Comparison of ENCODE assay signal across 13 cellular contexts in the genomic region with DNA sequence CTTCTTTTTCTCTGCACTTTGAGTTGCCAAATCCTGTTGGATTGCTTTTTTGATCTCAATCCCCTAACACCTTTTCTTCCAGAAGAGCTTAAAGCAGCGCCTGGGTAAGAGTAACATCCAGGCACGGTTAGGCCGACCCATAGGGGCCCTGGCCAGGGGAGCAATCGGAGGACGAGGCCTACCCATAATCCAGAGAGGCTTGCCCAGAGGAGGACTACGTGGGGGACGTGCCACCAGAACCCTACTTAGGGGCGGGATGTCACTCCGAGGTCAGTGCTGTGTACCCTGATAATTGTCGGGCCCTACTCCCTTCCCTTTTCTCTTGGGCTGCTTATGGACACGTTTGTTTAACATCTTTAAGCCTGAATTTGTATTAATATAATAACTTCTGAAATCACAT. TPM values are rescaled to one million over a fixed set of nuclear protein-coding genes. Genes with fewer than 3 reads are reported as not detected.
"Had no signal": no experiment of that assay in that cellular context is flagged by ENCODE, and none has a peak within 500 bp of the region (broad histone marks: within the 10 kb centered on the region; RNA-seq: fewer than 3 reads in every experiment).

No MANE protein-coding gene starts in this region.

- H3K27ac Mint-ChIP-seq: T-helper 2 cell treated with Interferon-gamma antibody and Interleukin-4, amounts not matched to agents 5 μg/mL and 100 μg/mL, for 36 hours had no signal

- H3K9me3 Mint-ChIP-seq: central memory CD8-positive, alpha-beta T cell; neural crest cell; stimulated activated memory B cell treated with anti-CD40 and anti-IgM and Interleukin-4, amounts not matched to agents 10 μg/mL and 1 μg/mL and 100 μg/mL, for 72 hours; T-helper 2 cell treated with Interferon-gamma antibody and Interleukin-4, amounts not matched to agents 5 μg/mL and 100 μg/mL, for 36 hours had no signal

- H3K36me3 ChIP-seq: ovary had no signal

- H3K9me3 ChIP-seq: gastroesophageal sphincter, ovary, tibial artery had no signal

- H3K27me3 ChIP-seq: gastroesophageal sphincter, ovary, tibial artery had no signal

- H3K4me3 ChIP-seq: gastroesophageal sphincter, ovary, tibial artery had no signal

- H3K27ac ChIP-seq: ovary, tibial artery, VCaP had no signal

- DNase-seq: activated CD4-positive, alpha-beta T cell treated with anti-CD3 and anti-CD28 coated beads for 4 hours; activated gamma-delta T cell; effector memory CD4-positive, alpha-beta T cell; ovary; retina had no signal

- H3K4me3 Mint-ChIP-seq: central memory CD8-positive, alpha-beta T cell; neural crest cell; stimulated activated memory B cell treated with anti-CD40 and anti-IgM and Interleukin-4, amounts not matched to agents 10 μg/mL and 1 μg/mL and 100 μg/mL, for 72 hours; T-helper 2 cell treated with Interferon-gamma antibody and Interleukin-4, amounts not matched to agents 5 μg/mL and 100 μg/mL, for 36 hours had no signal

- ATAC-seq: gastroesophageal sphincter; stimulated activated memory B cell treated with anti-CD40 and anti-IgM and Interleukin-4, amounts not matched to agents 10 μg/mL and 1 μg/mL and 100 μg/mL, for 72 hours had no signal

- H3K27me3 Mint-ChIP-seq: central memory CD8-positive, alpha-beta T cell; stimulated activated memory B cell treated with anti-CD40 and anti-IgM and Interleukin-4, amounts not matched to agents 10 μg/mL and 1 μg/mL and 100 μg/mL, for 72 hours had no signal

RNA-seq across cellular contexts. Expression of gene S100A1, which starts 13.9 kb away (rescaled TPM):
- total RNA-seq: activated CD8-positive, alpha-beta memory T cell treated with anti-CD3 and anti-CD28 coated beads for 36 hours; neural crest cell had no signal

RNA-seq across cellular contexts. Expression of gene S100A14, which starts 26.0 kb away (rescaled TPM):
- total RNA-seq: activated CD8-positive, alpha-beta memory T cell treated with anti-CD3 and anti-CD28 coated beads for 36 hours; neural crest cell had no signal
